In genomic region chr19:57813919-57814504, GRCh38 we compare ENCODE assay signal across 8 cellular contexts. TPM values are rescaled to one million over a fixed set of nuclear protein-coding genes. Genes with fewer than 3 reads are reported as not detected.
DNase-seq lines count a peak whose midpoint lies in the region; ATAC-seq, FAIRE-seq and TF ChIP-seq lines count a peak whose summit lies in the region.

No MANE protein-coding gene starts in this region.

- H3K36me3 ChIP-seq in OCI-LY1 (ENCODE audit: insufficient read depth, low read length) (peaks cover 23% of the 10 kb centered on the region), endothelial cell of umbilical vein (ENCODE audit: control insufficient read depth in 2 of 2, extremely low read depth in 1 of 2, insufficient read depth in 2 of 2, low read length in 2 of 2) (peaks cover 0 to 3% of the 10 kb centered on the region in 2 experiments), neural cell (ENCODE audit: insufficient read depth, low read length) (no peaks in the 10 kb centered on the region)

- H3K27ac ChIP-seq in CD4-positive, alpha-beta T cell (ENCODE audit: low read depth, low read length), result peak overlapping the region; percentile 55
- peak overlapping the region; percentile 8 for H3K27ac ChIP-seq in OCI-LY1 (ENCODE audit: low read depth, low read length, poor library complexity, severe bottlenecking)
- H3K27ac ChIP-seq in endothelial cell of umbilical vein (ENCODE audit: insufficient read depth, low read depth, low read length), result peak overlapping the region; percentile 26
- H3K27ac ChIP-seq in neural cell (ENCODE audit: low read length), result peak overlapping the region; percentile 79

- TF ChIP-seq EP300 in neural cell (conservative IDR thresholded peaks at IDR 0.05; ENCODE audit: poor library complexity, severe bottlenecking), result no peak

- H3K9ac ChIP-seq in OCI-LY1 (ENCODE audit: low read length), result peak overlapping the region; percentile 92
- peak overlapping the region; percentile 71 for H3K9ac ChIP-seq in endothelial cell of umbilical vein (replicated peaks; ENCODE audit: extremely low read depth, insufficient read depth, low read length)
- H3K9ac ChIP-seq in neural cell (ENCODE audit: low read length), result peak overlapping the region; percentile 83

- CTCF ChIA-PET in CD4-positive, alpha-beta T cell (lab: Charles Lee), result interaction anchor here (1.0 kb wide), 1 partner anchor 44 kb away, joined by 4 read pairs; the partner anchor contains the start of gene ZNF586
- CTCF ChIA-PET in endothelial cell of umbilical vein (lab: Charles Lee), result no interaction called here

- no peak for FAIRE-seq in endothelial cell of umbilical vein (lab: Jason Lieb, UNC)

- H3K4me3 ChIP-seq in OCI-LY1 (ENCODE audit: low read depth, low read length, poor library complexity, severe bottlenecking) (peak overlapping the region; percentile 94), endothelial cell of umbilical vein (replicated peaks in 1 of 3; ENCODE audit: insufficient read depth in 1 of 3, low read depth in 1 of 3, low read length in 3 of 3) (peak overlapping the region; percentile 72 to 85 (median 76)), neural cell (ENCODE audit: low read length) (peak overlapping the region; percentile 94)

- H3K9me3 Mint-ChIP-seq in CD4-positive, alpha-beta T cell, result no peaks in the 10 kb centered on the region

- DNase-seq in CD4-positive, alpha-beta T cell, result no peak
- DNase-seq in endothelial cell of umbilical vein (ENCODE audit: low read depth, low spot score), result no peak
- no peak for DNase-seq in epidermal melanocyte (ENCODE audit: insufficient read length, low spot score)

- dilution Hi-C loops in endothelial cell of umbilical vein (cut with MboI; ENCODE audit: extremely low pct_ligation_motif_present, low sequenced_read_pairs), result no loop called here

- no peaks in the 10 kb centered on the region for H3K27me3 ChIP-seq in CD4-positive, alpha-beta T cell (ENCODE audit: control insufficient read depth, insufficient read depth, low read length)
- H3K27me3 ChIP-seq in OCI-LY1 (ENCODE audit: insufficient read depth, low read length) (no peaks in the 10 kb centered on the region), endothelial cell of umbilical vein (ENCODE audit: control insufficient read depth in 2 of 2, insufficient read depth in 2 of 2, low read length in 2 of 2) (no peaks in the 10 kb centered on the region), neural cell (ENCODE audit: insufficient read depth, low read depth, low read length) (no peaks in the 10 kb centered on the region)

- ATAC-seq in CD4-positive, alpha-beta T cell (ENCODE audit: poor library complexity), result no peak
- ATAC-seq in HG02885 (IDR thresholded peaks at IDR 0.05; ENCODE audit: poor library complexity, unreplicated experiment) (no peak), GM18870 (IDR thresholded peaks at IDR 0.05; ENCODE audit: unreplicated experiment) (no peak), GM19397 (IDR thresholded peaks at IDR 0.05; ENCODE audit: unreplicated experiment) (no peak)

- H3K4me3 Mint-ChIP-seq in CD4-positive, alpha-beta T cell, result peak overlapping the region; percentile 97

- peak overlapping the region; percentile 94 for H3K27ac Mint-ChIP-seq in CD4-positive, alpha-beta T cell

- no peak for TF ChIP-seq RAD21 in neural cell (conservative IDR thresholded peaks at IDR 0.05)

- H3K9me2 ChIP-seq in OCI-LY1 (ENCODE audit: low read depth, low read length) (no peaks in the 10 kb centered on the region), neural cell (ENCODE audit: insufficient read depth, low read length) (no peaks in the 10 kb centered on the region)

- H3K4me2 ChIP-seq in OCI-LY1 (ENCODE audit: low read length), result peak overlapping the region; percentile 92
- H3K4me2 ChIP-seq in endothelial cell of umbilical vein (ENCODE audit: insufficient read depth, low read length), result peak overlapping the region; percentile 77
- H3K4me2 ChIP-seq in neural cell (ENCODE audit: low read length), result peak overlapping the region; percentile 70

- no peaks in the 10 kb centered on the region for H3K9me3 ChIP-seq in CD4-positive, alpha-beta T cell (ENCODE audit: control insufficient read depth, low read length)
- no peaks in the 10 kb centered on the region for H3K9me3 ChIP-seq in OCI-LY1 (ENCODE audit: low read length)
- H3K9me3 ChIP-seq in endothelial cell of umbilical vein (replicated peaks; ENCODE audit: control insufficient read depth, insufficient read depth, low read length), result no peaks in the 10 kb centered on the region
- no peaks in the 10 kb centered on the region for H3K9me3 ChIP-seq in neural cell (ENCODE audit: low read length)

- no peaks in the 10 kb centered on the region for H3F3A ChIP-seq in OCI-LY1 (ENCODE audit: insufficient read depth, low read length)
- H3F3A ChIP-seq in neural cell (ENCODE audit: insufficient read depth, low read length, poor library complexity, severe bottlenecking), result no peaks in the 10 kb centered on the region

- no peaks in the 10 kb centered on the region for H4K20me1 ChIP-seq in OCI-LY1 (ENCODE audit: insufficient read depth, low read length)
- no peaks in the 10 kb centered on the region for H4K20me1 ChIP-seq in endothelial cell of umbilical vein (replicated peaks; ENCODE audit: control insufficient read depth, extremely low read depth, insufficient read depth, low read length)
- no peaks in the 10 kb centered on the region for H4K20me1 ChIP-seq in neural cell (ENCODE audit: insufficient read depth)

- peaks cover 46% of the 10 kb centered on the region for H3K36me3 Mint-ChIP-seq in CD4-positive, alpha-beta T cell (ENCODE audit: low read depth)

- POLR2A ChIA-PET in CD4-positive, alpha-beta T cell (lab: Charles Lee), result interaction anchor here (1.2 to 1.9 kb wide), 4 partner anchors 36 to 105 kb away, joined by 4 to 17 read pairs (median 10); partner anchors contain the start of genes ZNF154, ZNF417, ZNF586 and ZNF587
- POLR2A ChIA-PET in endothelial cell of umbilical vein (lab: Charles Lee), result no interaction called here

- H3K9me1 ChIP-seq in endothelial cell of umbilical vein (replicated peaks; ENCODE audit: control insufficient read depth, extremely low read depth, insufficient read depth, low read length), result no peaks in the 10 kb centered on the region

- BruUV-seq in endothelial cell of umbilical vein (replicated peaks; lab: Mats Ljungman, UMichigan), result no TSS peak

- no peaks in the 10 kb centered on the region for H3K27me3 Mint-ChIP-seq in CD4-positive, alpha-beta T cell

- intact Hi-C loops in CD4-positive, alpha-beta T cell (cut with DNase I, micrococcal nuclease), result loop anchor here (1.0 to 10.0 kb wide), 5 partner anchors 44 to 511 kb away; partner anchors contain the start of genes ZNF329 (in 1 of the 2), ZNF586 (in 1 of the 2), ZNF776 (in 1 of the 2) and ZSCAN22 (in 1 of the 2)
- intact Hi-C loops in endothelial cell of umbilical vein (cut with micrococcal nuclease), result loop anchor here (1.0 kb wide), 2 partner anchors 11 to 45 kb away; partner anchors contain the start of gene ZNF586

- TF ChIP-seq POLR2A in endothelial cell of umbilical vein (IDR thresholded peaks at IDR 0.05; ENCODE audit: low read depth, low read length), result no peak

- no peak overlapping the region for H2AFZ ChIP-seq in OCI-LY1 (ENCODE audit: low read length)
- H2AFZ ChIP-seq in endothelial cell of umbilical vein (ENCODE audit: low read depth, low read length), result peak overlapping the region; percentile 86
- peak overlapping the region; percentile 53 for H2AFZ ChIP-seq in neural cell (ENCODE audit: low read depth, low read length)

- H3K4me1 ChIP-seq in OCI-LY1 (ENCODE audit: insufficient read depth, low read length, severe bottlenecking) (peaks cover 37% of the 10 kb centered on the region), endothelial cell of umbilical vein (ENCODE audit: control insufficient read depth, extremely low read depth, insufficient read depth, low read length) (peaks cover 2% of the 10 kb centered on the region)

- H3K4me1 Mint-ChIP-seq in CD4-positive, alpha-beta T cell (ENCODE audit: low read depth), result peaks cover 55% of the 10 kb centered on the region

- no peak for TF ChIP-seq CTCF in CD4-positive, alpha-beta T cell (IDR thresholded peaks at IDR 0.05)
- no peak for TF ChIP-seq CTCF in OCI-LY1 (IDR thresholded peaks at IDR 0.05; ENCODE audit: low read length)
- TF ChIP-seq CTCF in endothelial cell of umbilical vein (IDR thresholded peaks at IDR 0.05; ENCODE audit: extremely low read depth in 1 of 2, insufficient read depth in 1 of 2, low read depth in 1 of 2, low read length in 2 of 2), result no peak
- TF ChIP-seq CTCF in neural cell (IDR thresholded peaks at IDR 0.05; ENCODE audit: poor library complexity, severe bottlenecking), result no peak

- H3K79me2 ChIP-seq in OCI-LY1 (ENCODE audit: insufficient read depth, low read length), result peaks cover 8% of the 10 kb centered on the region; the same call in 1 of the 2 replicates
- peaks cover 5% of the 10 kb centered on the region for H3K79me2 ChIP-seq in endothelial cell of umbilical vein (ENCODE audit: control insufficient read depth, insufficient read depth, low read length)
- peaks cover 6% of the 10 kb centered on the region for H3K79me2 ChIP-seq in neural cell (replicated peaks; ENCODE audit: insufficient read depth, low read length)

RNA-seq across cellular contexts. Expression of gene ZNF552, which starts 0.7 kb away (rescaled TPM):
- 10 to 100 TPM; 22.2 to 22.3 TPM for total RNA-seq in CD4-positive, alpha-beta T cell
- total RNA-seq in endothelial cell of umbilical vein, result 6.1 and 6.5 TPM in 2 replicates
- polyA plus RNA-seq in endothelial cell of umbilical vein (3.0 and 3.3 TPM in 2 replicates), neural cell (6.0 and 8.8 TPM in 2 replicates)
- 2.7 and 2.8 TPM in 2 replicates for polyA plus RNA-seq in endothelial cell of umbilical vein (2011; cell fraction: cytosol; rRNA removed)
- 5.2 and 5.6 TPM in 2 replicates for polyA plus RNA-seq in endothelial cell of umbilical vein (2011; cell fraction: nucleus; rRNA removed)
- 4.7 and 5.6 TPM in 2 replicates for polyA plus RNA-seq in endothelial cell of umbilical vein (2012)
- polyA minus RNA-seq in endothelial cell of umbilical vein (3.6 and 8.5 TPM in 2 replicates), neural cell (12.2 and 17.7 TPM in 2 replicates)
- polyA minus RNA-seq in endothelial cell of umbilical vein (2011; cell fraction: cytosol; rRNA and poly(A)+ RNA removed), result 2.3 TPM
- 6.3 and 8.2 TPM in 2 replicates for polyA minus RNA-seq in endothelial cell of umbilical vein (2011; cell fraction: nucleus; rRNA and poly(A)+ RNA removed)

RNA-seq across cellular contexts. Expression of gene ZNF587B, which starts 16.1 kb away (rescaled TPM):
- total RNA-seq in CD4-positive, alpha-beta T cell, result 10 to 100 TPM; 23.0 to 23.8 TPM
- total RNA-seq in endothelial cell of umbilical vein, result 15.6 and 16.3 TPM in 2 replicates
- polyA plus RNA-seq in endothelial cell of umbilical vein (2.8 and 3.2 TPM in 2 replicates), neural cell (5.7 and 6.7 TPM in 2 replicates)
- 2.9 and 3.6 TPM in 2 replicates for polyA plus RNA-seq in endothelial cell of umbilical vein (2011; cell fraction: cytosol; rRNA removed)
- polyA plus RNA-seq in endothelial cell of umbilical vein (2011; cell fraction: nucleus; rRNA removed), result 19.7 and 22.5 TPM in 2 replicates
- polyA plus RNA-seq in endothelial cell of umbilical vein (2012), result 5.3 and 7.5 TPM in 2 replicates
- polyA minus RNA-seq in endothelial cell of umbilical vein (19.2 and 19.6 TPM in 2 replicates), neural cell (26.3 and 27.4 TPM in 2 replicates)
- 18.5 TPM for polyA minus RNA-seq in endothelial cell of umbilical vein (2011; cell fraction: cytosol; rRNA and poly(A)+ RNA removed)
- polyA minus RNA-seq in endothelial cell of umbilical vein (2011; cell fraction: nucleus; rRNA and poly(A)+ RNA removed), result 15.6 and 22.0 TPM in 2 replicates

RNA-seq across cellular contexts. Expression of gene ZNF587, which starts 35.6 kb away (rescaled TPM):
- total RNA-seq in CD4-positive, alpha-beta T cell, result 10 to 100 TPM; 37.6 to 41.5 TPM
- total RNA-seq in endothelial cell of umbilical vein, result 43.1 and 44.0 TPM in 2 replicates
- polyA plus RNA-seq in endothelial cell of umbilical vein (11.2 and 13.1 TPM in 2 replicates), neural cell (16.8 and 23.3 TPM in 2 replicates)
- 7.6 and 8.9 TPM in 2 replicates for polyA plus RNA-seq in endothelial cell of umbilical vein (2011; cell fraction: cytosol; rRNA removed)
- 45.2 and 51.5 TPM in 2 replicates for polyA plus RNA-seq in endothelial cell of umbilical vein (2011; cell fraction: nucleus; rRNA removed)
- polyA plus RNA-seq in endothelial cell of umbilical vein (2012), result 19.3 and 19.5 TPM in 2 replicates
- polyA minus RNA-seq in endothelial cell of umbilical vein (30.2 and 30.4 TPM in 2 replicates), neural cell (62.4 and 65.0 TPM in 2 replicates)
- polyA minus RNA-seq in endothelial cell of umbilical vein (2011; cell fraction: cytosol; rRNA and poly(A)+ RNA removed), result 12.8 TPM
- 23.0 and 39.9 TPM in 2 replicates for polyA minus RNA-seq in endothelial cell of umbilical vein (2011; cell fraction: nucleus; rRNA and poly(A)+ RNA removed)

RNA-seq across cellular contexts. Expression of gene ZNF586, which starts 44.5 kb away (rescaled TPM):
- total RNA-seq in CD4-positive, alpha-beta T cell, result 10 to 100 TPM; 51.1 to 53.4 TPM
- total RNA-seq in endothelial cell of umbilical vein, result 12.6 and 14.7 TPM in 2 replicates
- polyA plus RNA-seq in endothelial cell of umbilical vein (4.8 and 6.0 TPM in 2 replicates), neural cell (22.0 and 23.7 TPM in 2 replicates)
- 5.4 and 5.6 TPM in 2 replicates for polyA plus RNA-seq in endothelial cell of umbilical vein (2011; cell fraction: cytosol; rRNA removed)
- polyA plus RNA-seq in endothelial cell of umbilical vein (2011; cell fraction: nucleus; rRNA removed), result 9.7 and 10.6 TPM in 2 replicates
- polyA plus RNA-seq in endothelial cell of umbilical vein (2012), result 5.3 and 6.0 TPM in 2 replicates
- polyA minus RNA-seq in endothelial cell of umbilical vein (9.4 and 11.1 TPM in 2 replicates), neural cell (61.4 and 66.3 TPM in 2 replicates)
- 7.5 TPM for polyA minus RNA-seq in endothelial cell of umbilical vein (2011; cell fraction: cytosol; rRNA and poly(A)+ RNA removed)
- polyA minus RNA-seq in endothelial cell of umbilical vein (2011; cell fraction: nucleus; rRNA and poly(A)+ RNA removed), result 18.2 and 24.6 TPM in 2 replicates

Comparison
In these comparisons a context has a peak if more than half of its experiments do, and no peak if none do; other contexts are left out.
1. H3K27ac ChIP-seq: peak in every context shown above with its lines; median percentile 79 in neural cell; 55 in CD4-positive, alpha-beta T cell; 26 in endothelial cell of umbilical vein; 8 in OCI-LY1.